30 cellular contexts compared by ENCODE assay signal in the genomic region with DNA sequence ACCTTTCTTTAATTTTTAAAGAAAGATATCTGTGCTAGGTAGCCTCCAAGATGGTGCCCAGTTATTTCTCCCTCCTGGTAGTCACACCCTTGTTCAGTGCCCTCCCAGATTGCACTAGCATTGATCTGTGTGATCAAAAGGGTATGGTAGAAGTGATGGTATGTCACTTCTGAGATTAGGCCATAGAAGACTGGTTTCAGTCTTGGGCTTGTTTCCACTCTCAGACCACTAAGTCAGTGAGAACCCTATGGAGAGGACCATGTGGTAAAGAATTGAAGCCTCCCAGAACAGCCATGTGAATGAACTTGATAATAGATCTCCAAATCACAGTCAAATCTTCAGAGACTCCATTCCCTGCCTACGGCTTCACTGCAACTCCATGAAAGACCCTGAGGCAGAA. TPM values are rescaled to one million over a fixed set of nuclear protein-coding genes. Genes with fewer than 3 reads are reported as not detected.
"Had no signal": no experiment of that assay in that cellular context is flagged by ENCODE, and none has a peak within 500 bp of the region (broad histone marks: within the 10 kb centered on the region; RNA-seq: fewer than 3 reads in every experiment).

No MANE protein-coding gene starts in this region.

- H3K27me3 Mint-ChIP-seq: activated naive CD4-positive, alpha-beta T cell treated with anti-CD3 and anti-CD28 coated beads, Interleukin-2, amount 10 ng/mL, durations not matched to agents 7 days and 5 days; activated T-cell treated with anti-CD3 and anti-CD28 coated beads, Interleukin-2, amount 50 U/mL, for 24 hours; effector memory CD8-positive, alpha-beta T cell had no signal

- H3K27ac ChIP-seq: adrenal gland, body of pancreas, esophagus muscularis mucosa, foreskin keratinocyte, gastrocnemius medialis, heart left ventricle had no signal

- H3K27me3 ChIP-seq: adrenal gland, body of pancreas, esophagus muscularis mucosa, gastrocnemius medialis, heart left ventricle had no signal

- FAIRE-seq: colon had no signal

- H3K9me3 Mint-ChIP-seq: effector memory CD8-positive, alpha-beta T cell had no signal

- DNase-seq: activated CD4-positive, alpha-beta T cell treated with anti-CD3 and anti-CD28 coated beads for 4 hours; activated CD4-positive, alpha-beta T cell treated with anti-CD3 and anti-CD28 coated beads, Interleukin-2, amount 50 U/mL, for 1 hour; activated CD4-positive, alpha-beta T cell treated with anti-CD3 and anti-CD28 coated beads, Interleukin-2, amount 50 U/mL, for 48 hours; activated CD4-positive, CD25-positive, alpha-beta regulatory T cell; activated CD4-positive, CD25-positive, alpha-beta regulatory T cell treated with anti-CD3 and anti-CD28 coated beads, Interleukin-2, amount 50 U/mL, for 72 hours; activated CD8-positive, alpha-beta memory T cell treated with anti-CD3 and anti-CD28 coated beads, Interleukin-2, amount 50 U/mL, for 48 hours; activated gamma-delta T cell; activated naive CD4-positive, alpha-beta T cell; activated naive CD4-positive, alpha-beta T cell treated with anti-CD3 and anti-CD28 coated beads, Interleukin-2, amount 10 ng/mL, durations not matched to agents 7 days and 5 days; activated T-cell treated with anti-CD3 and anti-CD28 coated beads for 4 hours; activated T-cell treated with anti-CD3 and anti-CD28 coated beads, Interleukin-2, amount 50 U/mL, for 24 hours; activated T-cell treated with anti-CD3 and anti-CD28 coated beads, Interleukin-2, amount 50 U/mL, for 72 hours; adrenal gland; amygdala; aorta; body of pancreas; caudate nucleus; cortex of kidney; dermis blood vessel endothelial cell; effector CD4-positive, alpha-beta T cell; effector memory CD8-positive, alpha-beta T cell; erythroblast; foreskin keratinocyte; gastrocnemius medialis; glutamatergic neuron; heart left ventricle; T-helper 2 cell had no signal

- H3K4me3 ChIP-seq: adrenal gland, body of pancreas, esophagus muscularis mucosa, gastrocnemius medialis, heart left ventricle had no signal

- H3K4me3 Mint-ChIP-seq: activated naive CD4-positive, alpha-beta T cell treated with anti-CD3 and anti-CD28 coated beads, Interleukin-2, amount 10 ng/mL, durations not matched to agents 7 days and 5 days; activated T-cell treated with anti-CD3 and anti-CD28 coated beads, Interleukin-2, amount 50 U/mL, for 24 hours; activated T-cell treated with anti-CD3 and anti-CD28 coated beads, Interleukin-2, amount 50 U/mL, for 72 hours; effector memory CD8-positive, alpha-beta T cell had no signal

- H3K9me3 ChIP-seq: adrenal gland, body of pancreas, esophagus muscularis mucosa, gastrocnemius medialis had no signal

- H3K36me3 ChIP-seq: adrenal gland, esophagus muscularis mucosa, gastrocnemius medialis, heart left ventricle had no signal

- ATAC-seq: activated T-cell treated with anti-CD3 and anti-CD28 coated beads, Interleukin-2, amount 50 U/mL, for 72 hours; body of pancreas; effector memory CD8-positive, alpha-beta T cell; foreskin keratinocyte; gastrocnemius medialis; heart left ventricle had no signal

- H3K27ac Mint-ChIP-seq: activated naive CD4-positive, alpha-beta T cell treated with anti-CD3 and anti-CD28 coated beads, Interleukin-2, amount 10 ng/mL, durations not matched to agents 7 days and 5 days; activated T-cell treated with anti-CD3 and anti-CD28 coated beads, Interleukin-2, amount 50 U/mL, for 24 hours; activated T-cell treated with anti-CD3 and anti-CD28 coated beads, Interleukin-2, amount 50 U/mL, for 72 hours; effector memory CD8-positive, alpha-beta T cell had no signal

- H3K4me1 ChIP-seq: adrenal gland, body of pancreas, esophagus muscularis mucosa, foreskin keratinocyte, gastrocnemius medialis, heart left ventricle had no signal

RNA-seq across cellular contexts. Expression of a gene that starts 57.3 kb away (rescaled TPM):
- total RNA-seq: chondrocyte, dermis blood vessel endothelial cell, foreskin keratinocyte had no signal
- polyA plus RNA-seq: foreskin keratinocyte had no signal
